Comparison of ENCODE assay signal across 8 cellular contexts in genomic region chr10:28676297-28676967, GRCh38. TPM values are rescaled to one million over a fixed set of nuclear protein-coding genes. Genes with fewer than 3 reads are reported as not detected.
DNase-seq lines count a peak whose midpoint lies in the region; ATAC-seq and TF ChIP-seq lines count a peak whose summit lies in the region.

No MANE protein-coding gene starts in this region.

- TF ChIP-seq CTCF in WI38 (IDR thresholded peaks at IDR 0.05; ENCODE audit: low read depth, low read length) (no peak; the same call in 1 of the 2 replicates), fibroblast of lung (conservative IDR thresholded peaks at IDR 0.05 in 1 of 2, IDR thresholded peaks at IDR 0.05 in 1 of 2; ENCODE audit: low read depth in 1 of 2, low read length in 2 of 2) (no peak), neural progenitor cell (IDR thresholded peaks at IDR 0.05) (no peak)

- H3K4me2 ChIP-seq in fibroblast of lung (ENCODE audit: extremely low read depth, insufficient read depth, low read length) (peak overlapping the region; percentile 79), neural progenitor cell (peak overlapping the region; percentile 98)

- H3K4me1 ChIP-seq in fibroblast of lung (ENCODE audit: control insufficient read depth, extremely low read depth, insufficient read depth, low read length) (peaks cover 6% of the 10 kb centered on the region), neural progenitor cell (peaks cover 36% of the 10 kb centered on the region)

- H3K79me2 ChIP-seq in fibroblast of lung (ENCODE audit: control insufficient read depth, insufficient read depth, low read length) (peaks cover 2% of the 10 kb centered on the region), neural progenitor cell (ENCODE audit: low read depth) (no peaks in the 10 kb centered on the region)

- H3K4me3 ChIP-seq in WI38 (ENCODE audit: low read depth, low read length) (peak overlapping the region; percentile 52), fibroblast of lung (replicated peaks in 1 of 4; ENCODE audit: control extremely low read depth in 1 of 4, insufficient read depth in 1 of 4, low read depth in 3 of 4, low read length in 4 of 4) (peak overlapping the region; percentile 26 to 55 (median 41)), neural progenitor cell (peak overlapping the region; percentile 76)

- H3F3A ChIP-seq in neural progenitor cell (ENCODE audit: low read depth) = peaks cover 42% of the 10 kb centered on the region

- H3K9me3 ChIP-seq in fibroblast of lung (ENCODE audit: control insufficient read depth, insufficient read depth, low read depth, low read length) = no peaks in the 10 kb centered on the region
- no peaks in the 10 kb centered on the region for H3K9me3 ChIP-seq in neural progenitor cell (ENCODE audit: low read depth)

- no peak overlapping the region for H3K27ac ChIP-seq in fibroblast of lung (ENCODE audit: insufficient read depth, low read length)
- H3K27ac ChIP-seq in neural progenitor cell = no peak overlapping the region

- no peaks in the 10 kb centered on the region for H3K36me3 ChIP-seq in fibroblast of lung (ENCODE audit: control insufficient read depth, insufficient read depth, low read length)
- H3K36me3 ChIP-seq in neural progenitor cell = no peaks in the 10 kb centered on the region

- H2AFZ ChIP-seq in fibroblast of lung (ENCODE audit: low read length) (peak overlapping the region; percentile 19), neural progenitor cell (replicated peaks) (no peak overlapping the region)

- no peaks in the 10 kb centered on the region for H4K20me1 ChIP-seq in fibroblast of lung (ENCODE audit: control insufficient read depth, extremely low read depth, insufficient read depth, low read length)
- peaks cover 32% of the 10 kb centered on the region for H4K20me1 ChIP-seq in neural progenitor cell (ENCODE audit: low read depth)

- H3K9me3 Mint-ChIP-seq in neural progenitor cell = no peaks in the 10 kb centered on the region

- H3K27me3 Mint-ChIP-seq in neural progenitor cell (ENCODE audit: insufficient read depth, low read depth) = peaks cover 11% of the 10 kb centered on the region

- peak overlapping the region; percentile 35 for H3K9ac ChIP-seq in fibroblast of lung (ENCODE audit: insufficient read depth, low read length)
- no peak overlapping the region for H3K9ac ChIP-seq in neural progenitor cell

- peak; percentile 40 for DNase-seq in stimulated activated CD4-positive, alpha-beta T cell treated with anti-CD3 and anti-CD28 coated beads, Interleukin-15, amount 100 ng/mL, for 24 hours
- no peak for DNase-seq in stimulated activated CD4-positive, alpha-beta T cell treated with anti-CD3 and anti-CD28 coated beads, Interleukin-1b, Interleukin-23, amount 100 ng/mL, for 48 hours
- DNase-seq in fibroblast of lung (ENCODE audit: low read depth in 2 of 2) (no peak), neural progenitor cell (ENCODE audit: low spot score) (peak; percentile 84), NCI-H510A (lab: John Stamatoyannopoulos, UW) (no peak), SHP77 (lab: John Stamatoyannopoulos, UW) (no peak)

- peaks cover 42% of the 10 kb centered on the region for H3K4me1 Mint-ChIP-seq in neural progenitor cell

- peak overlapping the region; percentile 91 for H3K4me3 Mint-ChIP-seq in neural progenitor cell

- H3K27ac Mint-ChIP-seq in neural progenitor cell = peak overlapping the region; percentile 79

- ATAC-seq in GM19463 (IDR thresholded peaks at IDR 0.05; ENCODE audit: unreplicated experiment) = no peak

- peaks cover 6% of the 10 kb centered on the region for H3K36me3 Mint-ChIP-seq in neural progenitor cell

- peaks cover 15% of the 10 kb centered on the region for H3K27me3 ChIP-seq in fibroblast of lung (ENCODE audit: control insufficient read depth, insufficient read depth, low read length)
- H3K27me3 ChIP-seq in neural progenitor cell = peaks cover 97% of the 10 kb centered on the region

RNA-seq across cellular contexts. Expression of gene BAMBI, which starts 0.9 kb away (rescaled TPM):
- total RNA-seq in fibroblast of lung (4.6 and 5.6 TPM in 2 replicates), neural progenitor cell (ENCODE audit: low replicate concordance) (2.2 and 3.2 TPM in 2 replicates)
- 2.9 and 17.8 TPM in 2 replicates for polyA plus RNA-seq in fibroblast of lung
- polyA plus RNA-seq in fibroblast of lung (2012) = 4.0 and 25.6 TPM in 2 replicates
- polyA minus RNA-seq in fibroblast of lung (ENCODE audit: low replicate concordance) = 4.9 and 17.5 TPM in 2 replicates

Comparison
In these comparisons a context has a peak if more than half of its experiments do, and no peak if none do; other contexts are left out.
1. DNase-seq: peak in stimulated activated CD4-positive, alpha-beta T cell treated with anti-CD3 and anti-CD28 coated beads, Interleukin-15, amount 100 ng/mL, for 24 hours (single experiment) and neural progenitor cell (single experiment); none in stimulated activated CD4-positive, alpha-beta T cell treated with anti-CD3 and anti-CD28 coated beads, Interleukin-1b, Interleukin-23, amount 100 ng/mL, for 48 hours (single experiment), fibroblast of lung (0 of 2), NCI-H510A (single experiment) and SHP77 (0 of 2).
2. Peak in every context shown above with its lines, with median percentiles within 50 percentile points of each other: H3K4me3 ChIP-seq.